10 cellular contexts compared by ENCODE assay signal in the genomic region with DNA sequence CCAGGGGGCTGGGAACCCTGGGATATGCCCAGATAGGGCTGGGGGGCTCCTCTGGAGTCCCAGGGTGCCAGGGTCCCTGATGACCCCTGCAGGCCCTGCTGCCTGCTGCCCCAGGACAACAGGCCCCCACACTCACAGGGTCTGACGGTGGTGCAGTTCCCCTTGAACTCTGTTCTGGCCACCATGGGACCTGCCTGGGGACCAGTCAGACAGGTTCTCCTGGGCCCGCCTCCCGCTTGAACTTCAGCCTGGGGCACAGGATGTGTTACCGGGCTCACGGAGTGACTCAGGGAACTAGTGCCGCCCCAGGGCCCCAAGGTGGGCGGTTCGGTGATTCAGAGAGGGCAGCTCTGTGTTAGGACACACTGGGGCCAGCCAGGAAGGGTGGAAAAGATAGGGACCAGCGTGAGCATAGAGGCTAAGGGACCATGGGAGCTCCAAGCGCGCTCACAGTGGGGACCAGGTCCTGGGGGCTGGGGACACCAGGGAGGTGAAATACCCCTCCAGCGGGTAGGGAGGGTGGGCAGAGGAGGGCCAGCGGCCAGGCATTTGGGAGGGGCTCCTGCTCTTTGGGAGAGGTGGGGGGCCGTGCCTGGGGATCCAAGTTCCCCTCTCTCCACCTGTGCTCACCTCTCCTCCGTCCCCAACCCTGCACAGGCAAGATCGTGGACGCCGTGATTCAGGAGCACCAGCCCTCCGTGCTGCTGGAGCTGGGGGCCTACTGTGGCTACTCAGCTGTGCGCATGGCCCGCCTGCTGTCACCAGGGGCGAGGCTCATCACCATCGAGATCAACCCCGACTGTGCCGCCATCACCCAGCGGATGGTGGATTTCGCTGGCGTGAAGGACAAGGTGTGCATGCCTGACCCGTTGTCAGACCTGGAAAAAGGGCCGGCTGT. TPM values are rescaled to one million over a fixed set of nuclear protein-coding genes. Genes with fewer than 3 reads are reported as not detected.
DNase-seq lines count a peak whose midpoint lies in the region; ATAC-seq and TF ChIP-seq lines count a peak whose summit lies in the region.
"Had no signal": no experiment of that assay in that cellular context is flagged by ENCODE, and none has a peak within 500 bp of the region (broad histone marks: within the 10 kb centered on the region; RNA-seq: fewer than 3 reads in every experiment).

No MANE protein-coding gene starts in this region.

- no peaks in the 10 kb centered on the region for H3K27me3 ChIP-seq in skeletal muscle tissue (ENCODE audit: control insufficient read depth in 3 of 3, insufficient read depth in 3 of 3, low read length in 3 of 3)
- H3K27me3 ChIP-seq: SJSA1 had no signal

- H3K4me3 ChIP-seq in fibroblast of mammary gland (ENCODE audit: control insufficient read depth, low read depth, low read length) (no peak overlapping the region), skeletal muscle tissue (ENCODE audit: low read length in 3 of 3) (no peak overlapping the region)
- H3K4me3 ChIP-seq: coronary artery, SJSA1 had no signal

- no peak for ATAC-seq in GM21528 (IDR thresholded peaks at IDR 0.05; ENCODE audit: low FRiP score, unreplicated experiment)

- H3K9me3 ChIP-seq in skeletal muscle tissue (ENCODE audit: control insufficient read depth in 3 of 3, low read length in 3 of 3) = no peaks in the 10 kb centered on the region
- H3K9me3 ChIP-seq: SJSA1 had no signal

- H3K27ac ChIP-seq in skeletal muscle tissue (ENCODE audit: low read depth, low read length) = no peak overlapping the region
- H3K27ac ChIP-seq: coronary artery, SJSA1 had no signal

- peaks cover 27 to 43% (median 28%) of the 10 kb centered on the region in 3 donors for H3K36me3 ChIP-seq in skeletal muscle tissue (ENCODE audit: control insufficient read depth in 3 of 3, insufficient read depth in 3 of 3, low read length in 3 of 3)

- DNase-seq in DMS79 treated with DMSO at 0.1 percent for 48 hours (lab: John Stamatoyannopoulos, UW) (peak; percentile 5), DMS79 (lab: John Stamatoyannopoulos, UW) (no peak), NCI-H526 treated with DMSO at 0.1 percent for 48 hours (lab: John Stamatoyannopoulos, UW) (peak; percentile 27), fibroblast of mammary gland (ENCODE audit: low read depth) (peak; percentile 66), UCSD-AML1 (lab: John Stamatoyannopoulos, UW; ENCODE audit: unreplicated experiment) (no peak), NCI-H146 (lab: John Stamatoyannopoulos, UW) (no peak)

- no peak for TF ChIP-seq CTCF in fibroblast of mammary gland (conservative IDR thresholded peaks at IDR 0.05; ENCODE audit: control insufficient read depth, insufficient read depth, low read depth, low read length)

- peak overlapping the region in 2 of 3 donors; percentile 10 to 60 for H3K9ac ChIP-seq in skeletal muscle tissue (ENCODE audit: low read depth in 1 of 3, low read length in 3 of 3)

- H3K4me1 ChIP-seq in skeletal muscle tissue (ENCODE audit: control insufficient read depth in 3 of 3, insufficient read depth in 3 of 3, low read length in 3 of 3) = peaks cover 25 to 36% (median 29%) of the 10 kb centered on the region in 3 donors
- H3K4me1 ChIP-seq: SJSA1 had no signal

RNA-seq across cellular contexts. Expression of a gene that starts 21.5 kb away (rescaled TPM):
- 13.6 TPM for total RNA-seq in skeletal muscle tissue

RNA-seq across cellular contexts. Expression of a gene that starts 21.6 kb away (rescaled TPM):
- total RNA-seq in skeletal muscle tissue = 25.6 TPM

RNA-seq across cellular contexts. Expression of a gene that starts 53.5 kb away (rescaled TPM):
- total RNA-seq in skeletal muscle tissue = 49.6 TPM

RNA-seq across cellular contexts. Expression of a gene that starts 57.8 kb away (rescaled TPM):
- total RNA-seq in skeletal muscle tissue = 13.6 TPM

Comparison
In these comparisons a context has a peak if more than half of its experiments do, and no peak if none do; other contexts are left out.
1. DNase-seq: peak in DMS79 treated with DMSO at 0.1 percent for 48 hours (single experiment), NCI-H526 treated with DMSO at 0.1 percent for 48 hours (single experiment) and fibroblast of mammary gland (single experiment); none in DMS79 (single experiment), UCSD-AML1 (single experiment) and NCI-H146 (single experiment).